In genomic region chr2:231674587-231675334, GRCh38 we compare ENCODE assay signal across 8 cellular contexts. TPM values are rescaled to one million over a fixed set of nuclear protein-coding genes. Genes with fewer than 3 reads are reported as not detected.
DNase-seq lines count a peak whose midpoint lies in the region; ATAC-seq, FAIRE-seq and TF ChIP-seq lines count a peak whose summit lies in the region.

No MANE protein-coding gene starts in this region.

- H3K36me3 Mint-ChIP-seq in nephron (ENCODE audit: low read depth) = no peaks in the 10 kb centered on the region

- H4K20me1 ChIP-seq in fibroblast of lung (ENCODE audit: control insufficient read depth, extremely low read depth, insufficient read depth, low read length) = no peaks in the 10 kb centered on the region

- DNase-seq in A673 (ENCODE audit: low spot score) = peak; percentile 75
- DNase-seq in GM12892 (ENCODE audit: insufficient read length) = peak; percentile 61
- DNase-seq in NT2/D1 (ENCODE audit: low read depth, low spot score) = no peak
- DNase-seq in activated T-cell treated with anti-CD3 and anti-CD28 coated beads for 48 hours (ENCODE audit: low read depth) = peak; percentile 65
- DNase-seq in fibroblast of lung (ENCODE audit: low read depth in 2 of 2) = peak; percentile 41 to 53
- peak; percentile 78 for DNase-seq in superior temporal gyrus (ENCODE audit: extremely low spot score)

- peak; percentile 33 for ATAC-seq in HG03280 (IDR thresholded peaks at IDR 0.05; ENCODE audit: unreplicated experiment)

- H3K27me3 ChIP-seq in A673 (replicated peaks; ENCODE audit: insufficient read depth, low read depth, low read length, poor library complexity) = no peaks in the 10 kb centered on the region
- no peaks in the 10 kb centered on the region for H3K27me3 ChIP-seq in NT2/D1 (ENCODE audit: insufficient read depth, insufficient read length)
- H3K27me3 ChIP-seq in fibroblast of lung (ENCODE audit: control insufficient read depth, insufficient read depth, low read length) = no peaks in the 10 kb centered on the region

- H3K4me3 Mint-ChIP-seq in nephron = no peak overlapping the region

- H3K36me3 ChIP-seq in A673 (ENCODE audit: insufficient read depth, low read length, poor library complexity, severe bottlenecking) (no peaks in the 10 kb centered on the region), NT2/D1 (ENCODE audit: insufficient read depth, insufficient read length, low read length) (no peaks in the 10 kb centered on the region), fibroblast of lung (ENCODE audit: control insufficient read depth, insufficient read depth, low read length) (no peaks in the 10 kb centered on the region)

- POLR2A ChIA-PET in A673 (lab: Charles Lee; ENCODE audit: low non-redundant PET) = no interaction called here

- H3K9me3 ChIP-seq in A673 (ENCODE audit: low read depth, low read length, poor library complexity, severe bottlenecking) (no peaks in the 10 kb centered on the region), NT2/D1 (ENCODE audit: insufficient read depth, low read length) (no peaks in the 10 kb centered on the region), fibroblast of lung (ENCODE audit: control insufficient read depth, insufficient read depth, low read depth, low read length) (no peaks in the 10 kb centered on the region)

- peak; percentile 89 for TF ChIP-seq CTCF in A673 (conservative IDR thresholded peaks at IDR 0.05; ENCODE audit: low read depth, low read length)
- TF ChIP-seq CTCF in fibroblast of lung (conservative IDR thresholded peaks at IDR 0.05 in 1 of 2, IDR thresholded peaks at IDR 0.05 in 1 of 2; ENCODE audit: low read depth in 1 of 2, low read length in 2 of 2) = peak; percentile 84 to 87
- peak; percentile 76 to 85 (median 77) for TF ChIP-seq CTCF in nephron (IDR thresholded peaks at IDR 0.05; ENCODE audit: unreplicated experiment in 3 of 3)

- peak; percentile 76 for FAIRE-seq in GM12892 (lab: Jason Lieb, UNC)

- H3K4me3 ChIP-seq in A673 (ENCODE audit: low read depth, low read length, poor library complexity, severe bottlenecking) = no peak overlapping the region
- no peak overlapping the region for H3K4me3 ChIP-seq in NT2/D1 (ENCODE audit: insufficient read length, low read depth)
- no peak overlapping the region for H3K4me3 ChIP-seq in fibroblast of lung (replicated peaks in 1 of 4; ENCODE audit: control extremely low read depth in 1 of 4, insufficient read depth in 1 of 4, low read depth in 3 of 4, low read length in 4 of 4)

- peak overlapping the region; percentile 33 for H2AFZ ChIP-seq in fibroblast of lung (ENCODE audit: low read length)

- no peaks in the 10 kb centered on the region for H3K9me3 Mint-ChIP-seq in nephron

- no TSS peak for BruUV-seq in A673 (replicated peaks; lab: Mats Ljungman, UMichigan)

- peak overlapping the region; percentile 9 for H3K4me2 ChIP-seq in fibroblast of lung (ENCODE audit: extremely low read depth, insufficient read depth, low read length)

- H3K79me2 ChIP-seq in fibroblast of lung (ENCODE audit: control insufficient read depth, insufficient read depth, low read length) = no peaks in the 10 kb centered on the region

- peak; percentile 66; the same call in 1 of the 2 replicates for TF ChIP-seq POLR2A in GM12892 (IDR thresholded peaks at IDR 0.05; ENCODE audit: low read depth, low read length)

- H3K4me1 Mint-ChIP-seq in nephron = peaks cover 14% of the 10 kb centered on the region

- peak overlapping the region; percentile 63 for H3K9ac ChIP-seq in NT2/D1 (ENCODE audit: insufficient read length, low read depth)
- no peak overlapping the region for H3K9ac ChIP-seq in fibroblast of lung (ENCODE audit: insufficient read depth, low read length)

- H3K4me1 ChIP-seq in A673 (ENCODE audit: insufficient read depth, low read length, poor library complexity, severe bottlenecking) = peaks cover 14% of the 10 kb centered on the region
- H3K4me1 ChIP-seq in NT2/D1 (ENCODE audit: insufficient read depth, insufficient read length) = peaks cover 30% of the 10 kb centered on the region
- peaks cover 10% of the 10 kb centered on the region for H3K4me1 ChIP-seq in fibroblast of lung (ENCODE audit: control insufficient read depth, extremely low read depth, insufficient read depth, low read length)

- intact Hi-C loops in A673 (cut with micrococcal nuclease; ENCODE audit: unreplicated experiment) = loop anchor here (1.0 to 10.0 kb wide), 2 partner anchors 62 to 110 kb away; partner anchors contain the start of genes COPS7B and PDE6D

- CTCF ChIA-PET in A673 (lab: Charles Lee) = interaction anchor here (0.6 to 1.0 kb wide), 6 partner anchors 60 to 124 kb away, joined by 3 to 11 read pairs (median 4); no protein-coding TSS in a partner anchor

- H3K27ac Mint-ChIP-seq in nephron = peak overlapping the region in 2 of 3 experiments; percentile 33 to 54

- no peak overlapping the region for H3K27ac ChIP-seq in A673 (ENCODE audit: low read depth, low read length, poor library complexity, severe bottlenecking)
- peak overlapping the region; percentile 6 for H3K27ac ChIP-seq in fibroblast of lung (ENCODE audit: insufficient read depth, low read length)

- H3K27me3 Mint-ChIP-seq in nephron (ENCODE audit: low read depth) = peaks cover 5% of the 10 kb centered on the region

RNA-seq across cellular contexts. Expression of gene PTMA, which starts 33.6 kb away (rescaled TPM):
- total RNA-seq in A673 (2021) = 1,708 and 1,722 TPM in 2 replicates
- 1,875 TPM for polyA plus RNA-seq in GM12892 (2012; ENCODE audit: missing spikeins)
- total RNA-seq in fibroblast of lung = 481 and 664 TPM in 2 replicates
- polyA plus RNA-seq in fibroblast of lung = 650 and 1,032 TPM in 2 replicates
- polyA plus RNA-seq in fibroblast of lung (2012) = 819 and 1,107 TPM in 2 replicates
- polyA minus RNA-seq in fibroblast of lung (ENCODE audit: low replicate concordance) = 34.8 and 35.0 TPM in 2 replicates
